Comparison of ENCODE assay signal across 18 cellular contexts in genomic region chr11:2307733-2308331, GRCh38. TPM values are rescaled to one million over a fixed set of nuclear protein-coding genes. Genes with fewer than 3 reads are reported as not detected.
DNase-seq lines count a peak whose midpoint lies in the region; ATAC-seq and TF ChIP-seq lines count a peak whose summit lies in the region.
"Had no signal": no experiment of that assay in that cellular context is flagged by ENCODE, and none has a peak within 500 bp of the region (broad histone marks: within the 10 kb centered on the region; RNA-seq: fewer than 3 reads in every experiment).

No MANE protein-coding gene starts in this region.

- peaks cover 50% of the 10 kb centered on the region for H3K4me1 ChIP-seq in CD4-positive, alpha-beta memory T cell (ENCODE audit: insufficient read depth, low read length)
- H3K4me1 ChIP-seq in lower lobe of right lung = peaks cover 54% of the 10 kb centered on the region
- peaks cover 0 to 71% (median 65%) of the 10 kb centered on the region in 4 donors for H3K4me1 ChIP-seq in sigmoid colon

- TF ChIP-seq POLR2A in sigmoid colon (IDR thresholded peaks at IDR 0.05) = no peak

- no peak for ATAC-seq in lower lobe of right lung
- ATAC-seq: right lobe of liver had no signal

- H3K27me3 ChIP-seq in CD4-positive, alpha-beta memory T cell (ENCODE audit: insufficient read depth, low read length) = no peaks in the 10 kb centered on the region
- H3K27me3 ChIP-seq in lower lobe of right lung (ENCODE audit: low read depth) = no peaks in the 10 kb centered on the region
- no peaks in the 10 kb centered on the region for H3K27me3 ChIP-seq in sigmoid colon
- H3K27me3 ChIP-seq: right lobe of liver had no signal

- no peak for TF ChIP-seq EP300 in sigmoid colon (IDR thresholded peaks at IDR 0.05)

- H3K4me3 ChIP-seq in CD4-positive, alpha-beta memory T cell (ENCODE audit: low read length in 2 of 2) = no peak overlapping the region
- H3K4me3 ChIP-seq in lower lobe of right lung (no peak overlapping the region), sigmoid colon (no peak overlapping the region)
- H3K4me3 ChIP-seq: right lobe of liver had no signal

- intact Hi-C loops in CD4-positive, alpha-beta memory T cell (cut with micrococcal nuclease) = no loop called here
- intact Hi-C loops in lower lobe of right lung (cut with DNase I) (loop anchor here (10.0 kb wide), 1 partner anchor 117 kb away; no protein-coding TSS in a partner anchor), sigmoid colon (cut with DNase I) (loop anchor here (5.0 to 10.0 kb wide), 3 partner anchors 94 to 579 kb away; partner anchors contain the start of genes CDKN1C and TSSC4)

- H3K9me3 Mint-ChIP-seq in CD4-positive, alpha-beta memory T cell = no peaks in the 10 kb centered on the region

- H3K27me3 Mint-ChIP-seq in CD4-positive, alpha-beta memory T cell = no peaks in the 10 kb centered on the region
- H3K27me3 Mint-ChIP-seq: B cell had no signal

- no peaks in the 10 kb centered on the region for H3K9me3 ChIP-seq in CD4-positive, alpha-beta memory T cell (ENCODE audit: control insufficient read depth in 1 of 2, low read length in 2 of 2)
- no peaks in the 10 kb centered on the region for H3K9me3 ChIP-seq in KOPT-K1 (ENCODE audit: insufficient read depth, low read length, poor library complexity, severe bottlenecking)
- H3K9me3 ChIP-seq in lower lobe of right lung = no peaks in the 10 kb centered on the region
- no peaks in the 10 kb centered on the region for H3K9me3 ChIP-seq in sigmoid colon
- H3K9me3 ChIP-seq: right lobe of liver had no signal

- DNase-seq in CD4-positive, alpha-beta memory T cell = peak in 1 of 5 donors; percentile 9
- no peak for DNase-seq in lower lobe of right lung
- DNase-seq in sigmoid colon = peak; percentile 65
- DNase-seq in RKO (ENCODE audit: low spot score) = no peak
- no peak for DNase-seq in T-helper 2 cell
- no peak for DNase-seq in GF-D8 (lab: John Stamatoyannopoulos, UW)
- DNase-seq: activated CD4-positive, CD25-positive, alpha-beta regulatory T cell; activated CD8-positive, alpha-beta memory T cell treated with anti-CD3 and anti-CD28 coated beads, Interleukin-2, amount 50 U/mL, for 48 hours; activated naive CD4-positive, alpha-beta T cell; hippocampal formation; KBM-7; NCI-H1105; NCI-H526; stimulated activated CD4-positive, alpha-beta T cell treated with anti-CD3 and anti-CD28 coated beads, Interleukin-1b, Interleukin-23, amount 100 ng/mL, for 48 hours had no signal

- H3K36me3 ChIP-seq in CD4-positive, alpha-beta memory T cell (ENCODE audit: insufficient read depth, low read length) = no peaks in the 10 kb centered on the region
- H3K36me3 ChIP-seq in KOPT-K1 (ENCODE audit: insufficient read depth, low read length) = no peaks in the 10 kb centered on the region
- H3K36me3 ChIP-seq in lower lobe of right lung = no peaks in the 10 kb centered on the region
- H3K36me3 ChIP-seq in sigmoid colon = no peaks in the 10 kb centered on the region
- H3K36me3 ChIP-seq: right lobe of liver had no signal

- no peak overlapping the region for H3K27ac ChIP-seq in CD4-positive, alpha-beta memory T cell (ENCODE audit: low read depth, low read length)
- H3K27ac ChIP-seq in KOPT-K1 (ENCODE audit: low read depth, low read length, poor library complexity, severe bottlenecking) (peak overlapping the region; percentile 55), lower lobe of right lung (peak overlapping the region; percentile 62), sigmoid colon (peak overlapping the region; percentile 87 to 94 (median 92))

- peak overlapping the region in 2 of 8 donors; percentile 15 to 22 for H3K4me3 Mint-ChIP-seq in CD4-positive, alpha-beta memory T cell
- H3K4me3 Mint-ChIP-seq: B cell had no signal

- CTCF ChIA-PET in CD4-positive, alpha-beta memory T cell (lab: Charles Lee; ENCODE audit: partially characterized antibody) = interaction anchor here (8.6 kb wide), 1 partner anchor 112 kb away, joined by 262 read pairs; no protein-coding TSS in a partner anchor

- H3K27ac Mint-ChIP-seq in CD4-positive, alpha-beta memory T cell = peak overlapping the region in 4 of 7 donors; percentile 13 to 64 (median 52)
- H3K27ac Mint-ChIP-seq: B cell had no signal

- H3K4me1 Mint-ChIP-seq in CD4-positive, alpha-beta memory T cell = peaks cover 12 to 36% (median 26%) of the 10 kb centered on the region in 4 donors

- POLR2A ChIA-PET in CD4-positive, alpha-beta memory T cell (lab: Charles Lee; ENCODE audit: partially characterized antibody) = interaction anchor here (3.6 kb wide), 1 partner anchor 12 kb away, joined by 20 read pairs; no protein-coding TSS in a partner anchor

- no peak for TF ChIP-seq CTCF in lower lobe of right lung (IDR thresholded peaks at IDR 0.05)
- TF ChIP-seq CTCF in sigmoid colon (IDR thresholded peaks at IDR 0.05) = no peak

- peaks cover 4 to 5% of the 10 kb centered on the region in 2 donors for H3K36me3 Mint-ChIP-seq in CD4-positive, alpha-beta memory T cell

- WGBS in sigmoid colon, 2 donors = 82 to 92% methylated on average over 14 of the region's 14 CpGs

RNA-seq across cellular contexts. Expression of gene TSPAN32, which starts 6.0 kb away (rescaled TPM):
- total RNA-seq in CD4-positive, alpha-beta memory T cell = 10 to 100 TPM; 41.5 to 50.2 TPM
- 10 to 100 TPM; 14.6 to 52.7 TPM for polyA plus RNA-seq in CD4-positive, alpha-beta memory T cell
- total RNA-seq in lower lobe of right lung (12.5 TPM), sigmoid colon (1 to 10 TPM in 2 of 4 donors, under 1 TPM in 2; 0.81 to 5.3 (median 0.95) TPM)
- 1 to 10 TPM in 1 of 3 donors, not detected in 2; 4.6 TPM for polyA plus RNA-seq in sigmoid colon

RNA-seq across cellular contexts. Expression of gene C11orf21, which starts 6.1 kb away (rescaled TPM):
- total RNA-seq in CD4-positive, alpha-beta memory T cell = 10 to 100 TPM; 64.5 to 65.6 TPM
- 10 to 100 TPM in 1 of 2 donors, 1 to 10 TPM in 1; 9.4 to 10.8 TPM for polyA plus RNA-seq in CD4-positive, alpha-beta memory T cell
- total RNA-seq in lower lobe of right lung (12.1 TPM), sigmoid colon (under 1 TPM in 2 of 4 donors, not detected in 2; 0.68 to 0.71 TPM)
- 1 to 10 TPM in 1 of 3 donors, not detected in 2; 6.2 TPM for polyA plus RNA-seq in sigmoid colon
- total RNA-seq: kidney epithelial cell had no signal

RNA-seq across cellular contexts. Expression of gene ASCL2, which starts 37.4 kb away (rescaled TPM):
- total RNA-seq in CD4-positive, alpha-beta memory T cell = under 1 TPM in 1 of 2 experiments, not detected in 1; 0.29 TPM
- under 1 TPM in 1 of 2 donors, not detected in 1; 0.57 TPM for polyA plus RNA-seq in CD4-positive, alpha-beta memory T cell
- 1.7 TPM for total RNA-seq in lower lobe of right lung
- total RNA-seq in sigmoid colon = under 1 TPM in 2 of 4 donors, not detected in 2; 0.28 to 0.33 TPM
- 1 to 10 TPM; 1.2 to 4.8 (median 1.4) TPM for polyA plus RNA-seq in sigmoid colon
- total RNA-seq: kidney epithelial cell had no signal
